23 cellular contexts compared by ENCODE assay signal in the genomic region with DNA sequence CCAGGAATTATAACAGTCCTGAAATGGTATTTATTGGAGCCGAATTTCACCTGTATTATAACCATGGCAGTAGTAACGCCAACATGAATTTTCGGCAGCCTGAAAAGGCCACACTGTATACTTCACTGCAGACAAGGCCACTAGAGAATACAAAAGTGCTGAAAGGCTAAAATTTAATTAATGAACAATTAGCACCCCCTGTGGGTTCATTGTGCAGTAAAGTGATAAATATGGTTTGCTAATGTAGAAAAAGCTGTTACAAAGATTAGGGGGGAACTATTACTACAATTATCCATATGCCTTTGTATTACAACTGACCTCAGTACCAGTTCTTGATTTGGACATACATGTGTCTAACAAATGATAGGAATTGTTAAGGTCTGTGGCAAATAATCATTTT.
DNase-seq lines count a peak whose midpoint lies in the region; ATAC-seq, FAIRE-seq and TF ChIP-seq lines count a peak whose summit lies in the region.
"Had no signal": no experiment of that assay in that cellular context is flagged by ENCODE, and none has a peak within 500 bp of the region (broad histone marks: within the 10 kb centered on the region; RNA-seq: fewer than 3 reads in every experiment).

No MANE protein-coding gene starts in this region.

- no peaks in the 10 kb centered on the region for H3K36me3 ChIP-seq in endothelial cell of umbilical vein (ENCODE audit: control insufficient read depth in 2 of 2, extremely low read depth in 1 of 2, insufficient read depth in 2 of 2, low read length in 2 of 2)
- H3K36me3 ChIP-seq: HAP-1 had no signal

- no peak for TF ChIP-seq CTCF in endothelial cell of umbilical vein (IDR thresholded peaks at IDR 0.05; ENCODE audit: extremely low read depth in 1 of 2, insufficient read depth in 1 of 2, low read depth in 1 of 2, low read length in 2 of 2)

- H3K27me3 Mint-ChIP-seq in activated CD8-positive, alpha-beta memory T cell treated with anti-CD3 and anti-CD28 coated beads, Interleukin-2, amount 10 ng/mL, durations not matched to agents 7 days and 5 days, result no peaks in the 10 kb centered on the region

- H3K4me1 Mint-ChIP-seq in activated CD8-positive, alpha-beta memory T cell treated with anti-CD3 and anti-CD28 coated beads, Interleukin-2, amount 10 ng/mL, durations not matched to agents 7 days and 5 days, result no peaks in the 10 kb centered on the region
- H3K4me1 Mint-ChIP-seq: IgD-negative memory B cell had no signal

- no peaks in the 10 kb centered on the region for H3K36me3 Mint-ChIP-seq in activated CD8-positive, alpha-beta memory T cell treated with anti-CD3 and anti-CD28 coated beads, Interleukin-2, amount 10 ng/mL, durations not matched to agents 7 days and 5 days
- H3K36me3 Mint-ChIP-seq: IgD-negative memory B cell had no signal

- H3K4me3 ChIP-seq in endothelial cell of umbilical vein (replicated peaks in 1 of 3; ENCODE audit: insufficient read depth in 1 of 3, low read depth in 1 of 3, low read length in 3 of 3), result no peak overlapping the region
- H3K4me3 ChIP-seq: GM23248, HAP-1 had no signal

- peaks cover 34% of the 10 kb centered on the region for H3K79me2 ChIP-seq in endothelial cell of umbilical vein (ENCODE audit: control insufficient read depth, insufficient read depth, low read length)

- POLR2A ChIA-PET in endothelial cell of umbilical vein (lab: Charles Lee), result no interaction called here

- BruUV-seq in endothelial cell of umbilical vein (replicated peaks; lab: Mats Ljungman, UMichigan), result no TSS peak

- no peak overlapping the region for H3K4me3 Mint-ChIP-seq in activated CD8-positive, alpha-beta memory T cell treated with anti-CD3 and anti-CD28 coated beads, Interleukin-2, amount 10 ng/mL, durations not matched to agents 7 days and 5 days
- H3K4me3 Mint-ChIP-seq: IgD-negative memory B cell had no signal

- dilution Hi-C loops in endothelial cell of umbilical vein (cut with MboI; ENCODE audit: extremely low pct_ligation_motif_present, low sequenced_read_pairs), result no loop called here

- peaks cover 72% of the 10 kb centered on the region for H3K4me1 ChIP-seq in endothelial cell of umbilical vein (ENCODE audit: control insufficient read depth, extremely low read depth, insufficient read depth, low read length)
- H3K4me1 ChIP-seq: HAP-1 had no signal

- CTCF ChIA-PET in endothelial cell of umbilical vein (lab: Charles Lee), result interaction anchor here (0.6 to 2.3 kb wide), 5 partner anchors 10 to 197 kb away, joined by 3 to 7 read pairs (median 4); no protein-coding TSS in a partner anchor
- CTCF ChIA-PET in activated CD8-positive, alpha-beta memory T cell treated with anti-CD3 and anti-CD28 coated beads, Interleukin-2, amount 10 ng/mL, durations not matched to agents 7 days and 5 days (lab: Charles Lee), result no interaction called here

- FAIRE-seq in endothelial cell of umbilical vein (lab: Jason Lieb, UNC), result no peak
- FAIRE-seq: GM19239, HTR-8/SVneo had no signal

- H3K9me1 ChIP-seq in endothelial cell of umbilical vein (replicated peaks; ENCODE audit: control insufficient read depth, extremely low read depth, insufficient read depth, low read length), result no peaks in the 10 kb centered on the region

- peak overlapping the region; percentile 90 for H3K27ac ChIP-seq in endothelial cell of umbilical vein (ENCODE audit: insufficient read depth, low read depth, low read length)
- H3K27ac ChIP-seq: 22Rv1, GM23248 had no signal

- no peak overlapping the region for H2AFZ ChIP-seq in endothelial cell of umbilical vein (ENCODE audit: low read depth, low read length)
- H2AFZ ChIP-seq: GM23248 had no signal

- ATAC-seq in HG03378 (IDR thresholded peaks at IDR 0.05; ENCODE audit: unreplicated experiment), result no peak
- no peak for ATAC-seq in activated CD8-positive, alpha-beta memory T cell treated with anti-CD3 and anti-CD28 coated beads, Interleukin-2, amount 10 ng/mL, durations not matched to agents 7 days and 5 days
- ATAC-seq: SK-N-SH treated with all-trans-retinoic acid at 6 μM for 48 hours had no signal

- H4K20me1 ChIP-seq in endothelial cell of umbilical vein (replicated peaks; ENCODE audit: control insufficient read depth, extremely low read depth, insufficient read depth, low read length), result no peaks in the 10 kb centered on the region

- no peak overlapping the region for H3K27ac Mint-ChIP-seq in activated CD8-positive, alpha-beta memory T cell treated with anti-CD3 and anti-CD28 coated beads, Interleukin-2, amount 10 ng/mL, durations not matched to agents 7 days and 5 days
- H3K27ac Mint-ChIP-seq: IgD-negative memory B cell had no signal

- H3K9ac ChIP-seq in endothelial cell of umbilical vein (replicated peaks; ENCODE audit: extremely low read depth, insufficient read depth, low read length), result peak overlapping the region; percentile 58
- H3K9ac ChIP-seq: GM23248 had no signal

- H3K27me3 ChIP-seq in endothelial cell of umbilical vein (ENCODE audit: control insufficient read depth in 2 of 2, insufficient read depth in 2 of 2, low read length in 2 of 2), result no peaks in the 10 kb centered on the region

- no peak for TF ChIP-seq POLR2A in endothelial cell of umbilical vein (IDR thresholded peaks at IDR 0.05; ENCODE audit: low read depth, low read length)

- H3K4me2 ChIP-seq in endothelial cell of umbilical vein (ENCODE audit: insufficient read depth, low read length), result peak overlapping the region; percentile 43

- no peaks in the 10 kb centered on the region for H3K9me3 Mint-ChIP-seq in activated CD8-positive, alpha-beta memory T cell treated with anti-CD3 and anti-CD28 coated beads, Interleukin-2, amount 10 ng/mL, durations not matched to agents 7 days and 5 days (ENCODE audit: low read depth)
- H3K9me3 Mint-ChIP-seq: IgD-negative memory B cell had no signal

- DNase-seq in DMS 273 (lab: John Stamatoyannopoulos, UW; ENCODE audit: unreplicated experiment) (peak; percentile 43), DMS 273 treated with DMSO at 0.1 percent for 48 hours (lab: John Stamatoyannopoulos, UW) (no peak), NAMALWA (ENCODE audit: low spot score) (peak; percentile 19), OCI-M1 (lab: John Stamatoyannopoulos, UW) (peak; percentile 46), endothelial cell of umbilical vein (ENCODE audit: low read depth, low spot score) (peak; percentile 58), NCI-H2227 (lab: John Stamatoyannopoulos, UW; ENCODE audit: unreplicated experiment) (no peak)
- no peak for DNase-seq in activated CD8-positive, alpha-beta memory T cell treated with anti-CD3 and anti-CD28 coated beads, Interleukin-2, amount 10 ng/mL, durations not matched to agents 7 days and 5 days
- DNase-seq: DMS153, GDM1, GM23248, Kasumi-1, NCI-H1105 treated with DMSO at 0.1 percent for 48 hours, NCI-H187, NCI-H226, RPMI8226, SHP77 treated with DMSO at 0.1 percent for 48 hours had no signal

- intact Hi-C loops in endothelial cell of umbilical vein (cut with micrococcal nuclease), result no loop called here

- H3K9me3 ChIP-seq in endothelial cell of umbilical vein (replicated peaks; ENCODE audit: control insufficient read depth, insufficient read depth, low read length), result no peaks in the 10 kb centered on the region
- H3K9me3 ChIP-seq: HAP-1 had no signal

TF ChIP-seq in endothelial cell of umbilical vein, 7 proteins besides CTCF, POLR2A, EP300 and RAD21:
- TF ChIP-seq MYC (IDR thresholded peaks at IDR 0.05; ENCODE audit: low read depth, low read length) (no peak), EZH2 (IDR thresholded peaks at IDR 0.05; ENCODE audit: borderline replicate concordance, low read depth, low read length, severe bottlenecking) (no peak), JUN (IDR thresholded peaks at IDR 0.05; ENCODE audit: borderline replicate concordance, insufficient read depth, insufficient read length, low read depth) (no peak), POLR2AphosphoS5 (IDR thresholded peaks at IDR 0.05; ENCODE audit: insufficient read depth, low read depth, low read length) (no peak), FOS (IDR thresholded peaks at IDR 0.05; ENCODE audit: borderline replicate concordance, insufficient read depth, low read length) (no peak), GATA2 (IDR thresholded peaks at IDR 0.05; ENCODE audit: insufficient read depth, insufficient read length, low read depth, low read length) (no peak)
- TF ChIP-seq, protein P1, sequence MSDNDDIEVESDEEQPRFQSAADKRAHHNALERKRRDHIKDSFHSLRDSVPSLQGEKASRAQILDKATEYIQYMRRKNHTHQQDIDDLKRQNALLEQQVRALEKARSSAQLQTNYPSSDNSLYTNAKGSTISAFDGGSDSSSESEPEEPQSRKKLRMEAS (IDR thresholded peaks at IDR 0.05; ENCODE audit: insufficient read depth, insufficient read length), result no peak

Comparison
In these comparisons a context has a peak if more than half of its experiments do, and no peak if none do; other contexts are left out.
1. DNase-seq: peak in DMS 273 (single experiment), NAMALWA (single experiment), OCI-M1 (single experiment) and endothelial cell of umbilical vein (single experiment); none in DMS 273 treated with DMSO at 0.1 percent for 48 hours (single experiment), NCI-H2227 (single experiment) and activated CD8-positive, alpha-beta memory T cell treated with anti-CD3 and anti-CD28 coated beads, Interleukin-2, amount 10 ng/mL, durations not matched to agents 7 days and 5 days (single experiment).